25 cellular contexts compared by ENCODE assay signal in genomic region chr9:98519641-98520040, GRCh38.
"Had no signal": no experiment of that assay in that cellular context is flagged by ENCODE, and none has a peak within 500 bp of the region (broad histone marks: within the 10 kb centered on the region; RNA-seq: fewer than 3 reads in every experiment).

No MANE protein-coding gene starts in this region.

- H3K27me3 ChIP-seq: ascending aorta, breast epithelium, cardiac muscle cell, colonic mucosa had no signal

- ATAC-seq: activated CD4-positive, alpha-beta T cell treated with anti-CD3 and anti-CD28 coated beads for 36 hours; activated CD8-positive, alpha-beta memory T cell treated with anti-CD3 and anti-CD28 coated beads, Interleukin-2, amount 10 ng/mL, durations not matched to agents 7 days and 5 days; activated CD8-positive, alpha-beta T cell treated with anti-CD3 and anti-CD28 coated beads, Interleukin-2, amount 10 ng/mL, durations not matched to agents 7 days and 5 days; activated naive CD8-positive, alpha-beta T cell treated with anti-CD3 and anti-CD28 coated beads, Interleukin-2, amount 50 U/mL, for 24 hours; esophagus mucosa; heart left ventricle; T-helper 17 cell had no signal

- DNase-seq: activated CD4-positive, alpha-beta memory T cell treated with anti-CD3 and anti-CD28 coated beads for 36 hours; activated CD4-positive, alpha-beta T cell treated with anti-CD3 and anti-CD28 coated beads for 36 hours; activated CD4-positive, CD25-positive, alpha-beta regulatory T cell; activated CD4-positive, CD25-positive, alpha-beta regulatory T cell treated with anti-CD3 and anti-CD28 coated beads, Interleukin-2, amount 50 U/mL, for 72 hours; activated CD8-positive, alpha-beta memory T cell treated with anti-CD3 and anti-CD28 coated beads, Interleukin-2, amount 10 ng/mL, durations not matched to agents 7 days and 5 days; activated CD8-positive, alpha-beta memory T cell treated with anti-CD3 and anti-CD28 coated beads, Interleukin-2, amount 50 U/mL, for 4 hours; activated CD8-positive, alpha-beta T cell treated with anti-CD3 and anti-CD28 coated beads, Interleukin-2, amount 10 ng/mL, durations not matched to agents 7 days and 5 days; activated effector memory CD4-positive, alpha-beta T cell treated with anti-CD3 and anti-CD28 coated beads, Interleukin-2, amount 50 U/mL, for 16 hours; activated naive CD4-positive, alpha-beta T cell treated with anti-CD3 and anti-CD28 coated beads for 36 hours; activated naive CD8-positive, alpha-beta T cell treated with anti-CD3 and anti-CD28 coated beads for 36 hours; activated naive CD8-positive, alpha-beta T cell treated with anti-CD3 and anti-CD28 coated beads, Interleukin-2, amount 50 U/mL, for 24 hours; activated T-cell treated with anti-CD3 and anti-CD28 coated beads, Interleukin-2, amount 50 U/mL, for 1 hour; activated T-cell treated with anti-CD3 and anti-CD28 coated beads, Interleukin-2, amount 50 U/mL, for 48 hours; central memory CD4-positive, alpha-beta T cell; cerebellar nuclear complex; colonic mucosa; effector memory CD4-positive, alpha-beta T cell; foreskin fibroblast; heart left ventricle; T-helper 17 cell; T1000 had no signal

- H3K4me3 ChIP-seq: ascending aorta, breast epithelium, cardiac muscle cell, colonic mucosa, heart left ventricle had no signal

- H3K27ac ChIP-seq: ascending aorta, breast epithelium, cardiac muscle cell, colonic mucosa, heart left ventricle had no signal

- H3K36me3 ChIP-seq: ascending aorta, breast epithelium, cardiac muscle cell, colonic mucosa, heart left ventricle had no signal

- H3K9me3 ChIP-seq: ascending aorta, colonic mucosa, heart left ventricle had no signal

- H3K4me1 ChIP-seq: ascending aorta, breast epithelium, colonic mucosa, heart left ventricle had no signal
